19 cellular contexts compared by ENCODE assay signal in the genomic region with DNA sequence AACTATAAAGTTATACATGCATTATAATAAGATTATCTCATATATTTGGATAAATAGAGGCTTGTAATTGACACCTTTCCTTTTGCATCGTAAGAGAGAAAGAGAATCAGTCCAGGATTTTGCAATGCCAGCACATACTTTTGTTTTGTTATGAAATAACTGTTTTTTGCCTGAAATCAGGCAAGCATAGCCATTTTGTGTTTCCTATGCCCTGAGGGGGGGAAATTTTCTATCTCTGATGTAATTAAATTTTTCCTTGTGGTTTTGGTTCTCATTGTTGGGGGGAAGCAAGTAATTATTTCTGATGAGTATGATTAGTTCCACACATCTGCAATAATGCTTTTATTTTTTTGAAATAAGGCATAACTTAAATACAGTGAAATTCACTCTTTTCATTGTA.
A peak's percentile ranks its signal among the peaks of the same experiment; 100 is the strongest.
DNase-seq lines count a peak whose midpoint lies in the region; ATAC-seq and TF ChIP-seq lines count a peak whose summit lies in the region.
"Had no signal": no experiment of that assay in that cellular context is flagged by ENCODE, and none has a peak within 500 bp of the region (broad histone marks: within the 10 kb centered on the region; RNA-seq: fewer than 3 reads in every experiment).

No MANE protein-coding gene starts in this region.

- H3K27ac ChIP-seq in caudate nucleus (ENCODE audit: low read depth, low read length) = no peak overlapping the region
- H3K27ac ChIP-seq: C4-2B, cardiac muscle cell, skin epidermis, testis had no signal

- H3K9me3 Mint-ChIP-seq in CD14-positive monocyte = peaks cover 0 to 5% (median 2%) of the 10 kb centered on the region in 7 donors
- H3K9me3 Mint-ChIP-seq: endodermal cell had no signal

- no peaks in the 10 kb centered on the region for H3K36me3 Mint-ChIP-seq in CD14-positive monocyte

- TF ChIP-seq CTCF in epithelial cell of esophagus (IDR thresholded peaks at IDR 0.05; ENCODE audit: insufficient read depth, low read depth, low read length, missing control alignments) (no peak), CD14-positive monocyte (IDR thresholded peaks at IDR 0.05) (no peak)

- H3K4me3 ChIP-seq in epithelial cell of esophagus (ENCODE audit: low read length) = no peak overlapping the region
- H3K4me3 ChIP-seq: cardiac muscle cell, skin epidermis, testis had no signal

- peaks cover 4% of the 10 kb centered on the region for H3K4me1 Mint-ChIP-seq in CD14-positive monocyte
- H3K4me1 Mint-ChIP-seq: endodermal cell had no signal

- ATAC-seq in GM19035 (IDR thresholded peaks at IDR 0.05; ENCODE audit: unreplicated experiment) = no peak
- ATAC-seq: left colon had no signal

- peaks cover 0 to 3% (median under 1%) of the 10 kb centered on the region in 3 donors for H3K27me3 Mint-ChIP-seq in CD14-positive monocyte (ENCODE audit: low read depth in 3 of 3)

- intact Hi-C loops in CD14-positive monocyte (cut with micrococcal nuclease) = no loop called here

- H3K4me3 Mint-ChIP-seq in CD14-positive monocyte = no peak overlapping the region
- H3K4me3 Mint-ChIP-seq: endodermal cell had no signal

- DNase-seq in EH (ENCODE audit: low read depth) (peak; percentile 66), NOMO-1 treated with DMSO at 0.1 percent for 48 hours (lab: John Stamatoyannopoulos, UW; ENCODE audit: unreplicated experiment) (peak; percentile 7), epithelial cell of esophagus (ENCODE audit: low read depth) (peak; percentile 54), left kidney (ENCODE audit: low read depth, low spot score) (peak; percentile 3), caudate nucleus (lab: John Stamatoyannopoulos, UW) (no peak), CD14-positive monocyte (ENCODE audit: low spot score) (no peak), islet precursor cell (no peak)
- DNase-seq: activated CD4-positive, alpha-beta T cell treated with anti-CD3 and anti-CD28 coated beads for 1 hour; DND-41; endodermal cell; H7; left colon; MV-4-11; stimulated activated CD4-positive, alpha-beta T cell treated with anti-CD3 and anti-CD28 coated beads, Interleukin-4, amount 100 ng/mL, for 4 hours; testis had no signal

- H3K27ac Mint-ChIP-seq in CD14-positive monocyte = no peak overlapping the region
- H3K27ac Mint-ChIP-seq: endodermal cell had no signal

Comparison
In these comparisons a context has a peak if more than half of its experiments do, and no peak if none do; other contexts are left out.
1. DNase-seq: peak in EH (single experiment), NOMO-1 treated with DMSO at 0.1 percent for 48 hours (single experiment), epithelial cell of esophagus (single experiment) and left kidney (single experiment); none in caudate nucleus (0 of 61), CD14-positive monocyte (single experiment) and islet precursor cell (single experiment).